Comparison of ENCODE assay signal across 9 cellular contexts in genomic region chr4:123478859-123479345, GRCh38.
A peak's percentile ranks its signal among the peaks of the same experiment; 100 is the strongest.
DNase-seq lines count a peak whose midpoint lies in the region; ATAC-seq, FAIRE-seq and TF ChIP-seq lines count a peak whose summit lies in the region.
"Had no signal": no experiment of that assay in that cellular context is flagged by ENCODE, and none has a peak within 500 bp of the region (broad histone marks: within the 10 kb centered on the region; RNA-seq: fewer than 3 reads in every experiment).

No MANE protein-coding gene starts in this region.

- CTCF ChIA-PET in A549 (lab: Yijun Ruan, JAX): no interaction called here
- CTCF ChIA-PET in K562 (lab: Yijun Ruan, JAX; ENCODE audit: low intra/inter-chr PET ratio): no interaction called here

- H3K27ac Mint-ChIP-seq in HFFc6: peak overlapping the region; percentile 24; the same call in 1 of the 2 replicates

- intact Hi-C loops in K562 (cut with micrococcal nuclease): no loop called here
- intact Hi-C loops in lower lobe of right lung (cut with DNase I): no loop called here
- intact Hi-C loops in posterior vena cava (cut with DNase I): no loop called here

- peaks cover 33% of the 10 kb centered on the region for H3K4me1 Mint-ChIP-seq in HFFc6 (ENCODE audit: low read depth)

- H3K4me3 ChIP-seq in A549: no peak overlapping the region
- no peak overlapping the region for H3K4me3 ChIP-seq in K562
- no peak overlapping the region for H3K4me3 ChIP-seq in lower lobe of right lung
- H3K4me3 ChIP-seq in Karpas-422 (ENCODE audit: low read length): no peak overlapping the region

- TF ChIP-seq CTCF in A549 (IDR thresholded peaks at IDR 0.05) (no peak), HFFc6 (IDR thresholded peaks at IDR 0.05) (no peak), K562 (IDR thresholded peaks at IDR 0.05 in 2 of 3, conservative IDR thresholded peaks at IDR 0.05 in 1 of 3; ENCODE audit: insufficient read depth in 2 of 3, low read depth in 1 of 3, low read length in 3 of 3) (no peak), lower lobe of right lung (IDR thresholded peaks at IDR 0.05) (no peak)

- ATAC-seq in A549 (peak in 1 of 2 experiments; percentile 27; a peak in 3 of 6 replicates), K562 (peak; percentile 66), lower lobe of right lung (peak; percentile 92 to 93)

- H3K4me3 Mint-ChIP-seq in HFFc6: peak overlapping the region; percentile 47; the same call in 1 of the 2 replicates

- no TSS peak for BruUV-seq in K562 (replicated peaks; lab: Mats Ljungman, UMichigan)

- FAIRE-seq in A549 (lab: Jason Lieb, UNC) (no peak), K562 (lab: Jason Lieb, UNC) (no peak)

- H3K9ac ChIP-seq in K562 (ENCODE audit: insufficient read depth in 1 of 2, low read depth in 2 of 2, low read length in 2 of 2) (no peak overlapping the region), Karpas-422 (ENCODE audit: low read length) (no peak overlapping the region)

- H3K9me1 ChIP-seq in K562 (ENCODE audit: control insufficient read depth, insufficient read depth, low read length): no peaks in the 10 kb centered on the region

- whole genome bisulfite sequencing in A549 (ENCODE audit: missing lambda C conversion rate): 30% methylated on average over 6 of the region's 6 CpGs
- WGBS in K562 (ENCODE audit: insufficient coverage, low coverage, missing lambda C conversion rate): 2% methylated on average over 6 of the region's 6 CpGs

- H3K9me3 Mint-ChIP-seq in HFFc6: no peaks in the 10 kb centered on the region

- POLR2A ChIA-PET in A549 (lab: Yijun Ruan, JAX) (no interaction called here), K562 (lab: Yijun Ruan, JAX) (interaction anchor here (0.7 kb wide), 1 partner anchor 115 kb away, joined by 3 read pairs; no protein-coding TSS in a partner anchor)

- no peaks in the 10 kb centered on the region for H3K27me3 ChIP-seq in K562 (ENCODE audit: control insufficient read depth in 2 of 2, insufficient read depth in 2 of 2, low read length in 2 of 2)
- H3K27me3 ChIP-seq in lower lobe of right lung (ENCODE audit: low read depth): no peaks in the 10 kb centered on the region
- no peaks in the 10 kb centered on the region for H3K27me3 ChIP-seq in Karpas-422 (ENCODE audit: low read length)

- H3K36me3 ChIP-seq in K562 (ENCODE audit: control insufficient read depth, insufficient read depth, low read length): no peaks in the 10 kb centered on the region
- H3K36me3 ChIP-seq in lower lobe of right lung: no peaks in the 10 kb centered on the region
- H3K36me3 ChIP-seq in Karpas-422 (ENCODE audit: insufficient read depth, low read length): no peaks in the 10 kb centered on the region

- H3K9me3 ChIP-seq in A549 (no peaks in the 10 kb centered on the region), K562 (replicated peaks; ENCODE audit: control insufficient read depth, insufficient read depth, low read depth, low read length) (no peaks in the 10 kb centered on the region), lower lobe of right lung (no peaks in the 10 kb centered on the region), Karpas-422 (ENCODE audit: low read length) (no peaks in the 10 kb centered on the region)

- H3K27ac ChIP-seq in A549 (no peak overlapping the region; a peak in 1 of 6 replicates), K562 (ENCODE audit: extremely low read depth, low read depth, low read length) (no peak overlapping the region), lower lobe of right lung (peak overlapping the region; percentile 75), Karpas-422 (ENCODE audit: low read length) (no peak overlapping the region)

- in situ Hi-C loops in K562 (cut with MboI): no loop called here

- no peaks in the 10 kb centered on the region for H3K9me2 ChIP-seq in Karpas-422 (replicated peaks; ENCODE audit: insufficient read depth, low read length)

- peaks cover 3% of the 10 kb centered on the region for H3K27me3 Mint-ChIP-seq in HFFc6 (ENCODE audit: insufficient read depth)

- no peak for TF ChIP-seq RAD21 in A549 (conservative IDR thresholded peaks at IDR 0.05 in 1 of 2, IDR thresholded peaks at IDR 0.05 in 1 of 2)
- no peak for TF ChIP-seq RAD21 in K562 (CRISPR knock-in tag; conservative IDR thresholded peaks at IDR 0.05 in 1 of 2, IDR thresholded peaks at IDR 0.05 in 1 of 2)

- H3K79me2 ChIP-seq in K562 (ENCODE audit: control insufficient read depth, insufficient read depth, low read length) (no peaks in the 10 kb centered on the region), Karpas-422 (ENCODE audit: low read length) (no peaks in the 10 kb centered on the region)

- peak overlapping the region; percentile 22 for H3K4me2 ChIP-seq in A549
- no peak overlapping the region for H3K4me2 ChIP-seq in K562 (ENCODE audit: insufficient read depth, low read length)
- no peak overlapping the region for H3K4me2 ChIP-seq in Karpas-422 (ENCODE audit: low read depth, low read length, poor library complexity, severe bottlenecking)

- no peaks in the 10 kb centered on the region for H3K36me3 Mint-ChIP-seq in HFFc6 (ENCODE audit: low read depth)

- TF ChIP-seq EP300 in A549 (IDR thresholded peaks at IDR 0.05) (no peak), K562 (IDR thresholded peaks at IDR 0.05; ENCODE audit: low read length) (no peak)

- peaks cover 18% of the 10 kb centered on the region; the same call in 2 of the 3 replicates for H3K4me1 ChIP-seq in A549
- H3K4me1 ChIP-seq in K562 (replicated peaks in 1 of 2; ENCODE audit: control insufficient read depth in 2 of 2, insufficient read depth in 2 of 2, low read length in 2 of 2): peaks cover 0 to 7% of the 10 kb centered on the region in 2 experiments; a peak in 1 of 5 replicates
- peaks cover 15% of the 10 kb centered on the region for H3K4me1 ChIP-seq in lower lobe of right lung
- H3K4me1 ChIP-seq in Karpas-422 (ENCODE audit: low read length): no peaks in the 10 kb centered on the region

- H2AFZ ChIP-seq in K562 (ENCODE audit: low read depth, low read length) (peak overlapping the region; percentile 64), Karpas-422 (ENCODE audit: low read length) (no peak overlapping the region)

- H4K20me1 ChIP-seq in K562 (replicated peaks; ENCODE audit: control insufficient read depth, insufficient read depth, low read length): no peaks in the 10 kb centered on the region
- H4K20me1 ChIP-seq in Karpas-422 (ENCODE audit: insufficient read depth, low read depth, low read length): no peaks in the 10 kb centered on the region

- TF ChIP-seq POLR2A in A549 (IDR thresholded peaks at IDR 0.05; ENCODE audit: low read length): no peak
- TF ChIP-seq POLR2A in K562 (conservative IDR thresholded peaks at IDR 0.05): no peak

- no peak for DNase-seq in A549 (ENCODE audit: low read depth in 1 of 2, low spot score in 1 of 2)
- peak; percentile 50 for DNase-seq in HFFc6
- DNase-seq in K562 (ENCODE audit: extremely low read depth in 1 of 4, low spot score in 3 of 4): peak in 2 of 4 experiments; percentile 16 to 19
- DNase-seq in lower lobe of right lung: peak; percentile 70
- no peak for DNase-seq in HCEC 1CT
- DNase-seq in Karpas-422: no peak
- no peak for DNase-seq in posterior vena cava (ENCODE audit: low spot score)
- DNase-seq in NCI-H187 treated with DMSO at 0.1 percent for 48 hours (lab: John Stamatoyannopoulos, UW): no peak
- DNase-seq: DMS153 had no signal

TF ChIP-seq in A549, 52 proteins besides CTCF, POLR2A, EP300 and RAD21 (continues in another document):
- TF ChIP-seq PBX3 (IDR thresholded peaks at IDR 0.05) (no peak), ELK1 (IDR thresholded peaks at IDR 0.05; ENCODE audit: low read depth, low read length) (no peak), ZSCAN20 (CRISPR knock-in tag; IDR thresholded peaks at IDR 0.05) (no peak), ZNF302 (CRISPR knock-in tag; IDR thresholded peaks at IDR 0.05) (no peak)

TF ChIP-seq in K562, 482 proteins besides CTCF, POLR2A, EP300 and RAD21:
- TF ChIP-seq ARNT (IDR thresholded peaks at IDR 0.05) (no peak), LEF1 (IDR thresholded peaks at IDR 0.05) (0 out of 2 replicates have a peak, but pooled peaks have one; percentile 29), TCF7 (IDR thresholded peaks at IDR 0.05; ENCODE audit: borderline replicate concordance) (peak; percentile 83), SRSF1 (IDR thresholded peaks at IDR 0.05; ENCODE audit: low read depth, low read length) (no peak), TAF9B (IDR thresholded peaks at IDR 0.05; ENCODE audit: partially characterized antibody) (no peak), POLR2G (IDR thresholded peaks at IDR 0.05; ENCODE audit: low read depth, low read length) (no peak)
TF ChIP-seq in K562: peak in this region for 2.

Comparison
In these comparisons a context has a peak if more than half of its experiments do, and no peak if none do; other contexts are left out.
1. DNase-seq: peak in HFFc6 (single experiment) and lower lobe of right lung (single experiment); none in A549 (0 of 2), HCEC 1CT (single experiment), Karpas-422 (single experiment), posterior vena cava (single experiment) and NCI-H187 treated with DMSO at 0.1 percent for 48 hours (single experiment).